Comparison of ENCODE assay signal across 1 cellular context in genomic region chr20:17768267-17768666, GRCh38.
TF ChIP-seq lines count a peak whose summit lies in the region.

No MANE protein-coding gene starts in this region.

TF ChIP-seq in IMR-90, 13 proteins besides CTCF, POLR2A, EP300 and RAD21:
- peak; percentile 80 for TF ChIP-seq RFX5 (IDR thresholded peaks at IDR 0.05; ENCODE audit: low read depth, low read length)
- TF ChIP-seq, protein P1, sequence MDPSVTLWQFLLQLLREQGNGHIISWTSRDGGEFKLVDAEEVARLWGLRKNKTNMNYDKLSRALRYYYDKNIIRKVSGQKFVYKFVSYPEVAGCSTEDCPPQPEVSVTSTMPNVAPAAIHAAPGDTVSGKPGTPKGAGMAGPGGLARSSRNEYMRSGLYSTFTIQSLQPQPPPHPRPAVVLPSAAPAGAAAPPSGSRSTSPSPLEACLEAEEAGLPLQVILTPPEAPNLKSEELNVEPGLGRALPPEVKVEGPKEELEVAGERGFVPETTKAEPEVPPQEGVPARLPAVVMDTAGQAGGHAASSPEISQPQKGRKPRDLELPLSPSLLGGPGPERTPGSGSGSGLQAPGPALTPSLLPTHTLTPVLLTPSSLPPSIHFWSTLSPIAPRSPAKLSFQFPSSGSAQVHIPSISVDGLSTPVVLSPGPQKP (IDR thresholded peaks at IDR 0.05; ENCODE audit: borderline replicate concordance, low read depth, low read length): no peak
- TF ChIP-seq CHD1 (IDR thresholded peaks at IDR 0.05; ENCODE audit: low read depth, low read length): no peak
- no peak for TF ChIP-seq BHLHE40 (IDR thresholded peaks at IDR 0.05; ENCODE audit: low read depth, low read length)
TF ChIP-seq in IMR-90: peak in this region for 1.
